1 cellular context compared by ENCODE assay signal in the genomic region with DNA sequence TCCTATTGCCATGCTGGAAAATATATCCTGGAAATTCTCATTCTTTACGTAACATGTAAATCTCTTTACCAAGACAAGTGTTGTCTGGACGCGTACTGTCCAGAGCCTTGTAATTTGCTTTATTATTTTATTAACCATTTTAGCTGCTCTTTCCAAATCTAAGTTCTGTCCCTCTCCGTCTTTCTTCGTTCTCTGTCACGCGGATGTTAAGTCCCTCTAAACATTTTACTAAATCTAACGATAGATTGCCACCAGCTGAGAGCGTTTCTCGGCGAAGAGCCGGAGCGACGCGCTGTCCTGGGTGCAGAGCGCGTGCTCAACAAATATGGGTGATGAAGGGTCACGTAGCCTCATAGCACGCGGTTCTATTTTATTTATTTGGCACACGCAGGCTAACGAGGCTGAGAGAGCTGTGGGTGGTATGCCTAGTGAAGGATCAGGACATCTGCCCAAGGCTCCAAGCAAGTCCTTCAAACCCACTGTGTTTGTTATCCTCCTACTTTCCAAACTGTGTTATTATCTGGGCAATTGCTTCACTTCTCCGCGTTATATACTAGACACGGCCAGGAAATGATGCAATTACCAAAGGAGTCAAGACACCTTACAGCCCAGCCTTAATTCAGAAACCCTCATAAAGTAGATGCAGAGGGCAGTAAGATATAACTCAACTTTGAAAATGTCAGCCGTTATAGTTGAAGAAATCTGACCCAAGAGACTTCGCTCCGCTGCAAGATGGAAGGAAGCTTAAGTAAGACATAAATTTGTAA.
TF ChIP-seq lines count a peak whose summit lies in the region.

No MANE protein-coding gene starts in this region.

TF ChIP-seq in HepG2, 621 proteins besides CTCF, POLR2A, EP300 and RAD21 (continued from another document and continues in another):
- TF ChIP-seq, protein P1, sequence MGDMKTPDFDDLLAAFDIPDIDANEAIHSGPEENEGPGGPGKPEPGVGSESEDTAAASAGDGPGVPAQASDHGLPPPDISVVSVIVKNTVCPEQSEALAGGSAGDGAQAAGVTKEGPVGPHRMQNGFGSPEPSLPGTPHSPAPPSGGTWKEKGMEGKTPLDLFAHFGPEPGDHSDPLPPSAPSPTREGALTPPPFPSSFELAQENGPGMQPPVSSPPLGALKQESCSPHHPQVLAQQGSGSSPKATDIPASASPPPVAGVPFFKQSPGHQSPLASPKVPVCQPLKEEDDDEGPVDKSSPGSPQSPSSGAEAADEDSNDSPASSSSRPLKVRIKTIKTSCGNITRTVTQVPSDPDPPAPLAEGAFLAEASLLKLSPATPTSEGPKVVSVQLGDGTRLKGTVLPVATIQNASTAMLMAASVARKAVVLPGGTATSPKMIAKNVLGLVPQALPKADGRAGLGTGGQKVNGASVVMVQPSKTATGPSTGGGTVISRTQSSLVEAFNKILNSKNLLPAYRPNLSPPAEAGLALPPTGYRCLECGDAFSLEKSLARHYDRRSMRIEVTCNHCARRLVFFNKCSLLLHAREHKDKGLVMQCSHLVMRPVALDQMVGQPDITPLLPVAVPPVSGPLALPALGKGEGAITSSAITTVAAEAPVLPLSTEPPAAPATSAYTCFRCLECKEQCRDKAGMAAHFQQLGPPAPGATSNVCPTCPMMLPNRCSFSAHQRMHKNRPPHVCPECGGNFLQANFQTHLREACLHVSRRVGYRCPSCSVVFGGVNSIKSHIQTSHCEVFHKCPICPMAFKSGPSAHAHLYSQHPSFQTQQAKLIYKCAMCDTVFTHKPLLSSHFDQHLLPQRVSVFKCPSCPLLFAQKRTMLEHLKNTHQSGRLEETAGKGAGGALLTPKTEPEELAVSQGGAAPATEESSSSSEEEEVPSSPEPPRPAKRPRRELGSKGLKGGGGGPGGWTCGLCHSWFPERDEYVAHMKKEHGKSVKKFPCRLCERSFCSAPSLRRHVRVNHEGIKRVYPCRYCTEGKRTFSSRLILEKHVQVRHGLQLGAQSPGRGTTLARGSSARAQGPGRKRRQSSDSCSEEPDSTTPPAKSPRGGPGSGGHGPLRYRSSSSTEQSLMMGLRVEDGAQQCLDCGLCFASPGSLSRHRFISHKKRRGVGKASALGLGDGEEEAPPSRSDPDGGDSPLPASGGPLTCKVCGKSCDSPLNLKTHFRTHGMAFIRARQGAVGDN (CRISPR knock-in tag; IDR thresholded peaks at IDR 0.05) = peak; percentile 96
- TF ChIP-seq SOX13 (IDR thresholded peaks at IDR 0.05) = no peak
- 0 out of 4 replicates have a peak, but pooled peaks of 1 of the 2 experiments have one; percentile 20 for TF ChIP-seq SOX13 (CRISPR knock-in tag; conservative IDR thresholded peaks at IDR 0.05 in 1 of 2, IDR thresholded peaks at IDR 0.05 in 1 of 2)
- TF ChIP-seq SNAI1 (CRISPR knock-in tag; IDR thresholded peaks at IDR 0.05; ENCODE audit: borderline replicate concordance) = peak; percentile 64; the same call in 1 of the 2 replicates
- no peak for TF ChIP-seq HNF4G (IDR thresholded peaks at IDR 0.05; ENCODE audit: borderline replicate concordance, low read depth, low read length)
- TF ChIP-seq HNF4G (CRISPR knock-in tag; IDR thresholded peaks at IDR 0.05; ENCODE audit: borderline replicate concordance, low read depth) = no peak
- TF ChIP-seq ZFX (CRISPR knock-in tag; IDR thresholded peaks at IDR 0.05; ENCODE audit: low read depth) = peak; percentile 59; the same call in 1 of the 2 replicates
- TF ChIP-seq SRY (CRISPR knock-in tag; IDR thresholded peaks at IDR 0.05) = peak; percentile 88; the same call in 1 of the 2 replicates
- no peak for TF ChIP-seq ZNF570 (CRISPR knock-in tag; IDR thresholded peaks at IDR 0.05; ENCODE audit: borderline replicate concordance)
- TF ChIP-seq ZFP41 (CRISPR knock-in tag; IDR thresholded peaks at IDR 0.05; ENCODE audit: borderline replicate concordance) = 0 out of 2 replicates have a peak, but pooled peaks have one; percentile 18
- TF ChIP-seq FOXO4 (CRISPR knock-in tag; conservative IDR thresholded peaks at IDR 0.05) = peak; percentile 95; the same call in 1 of the 2 replicates
- 0 out of 2 replicates have a peak, but pooled peaks have one; percentile 13 for TF ChIP-seq ZBTB33 (CRISPR knock-in tag; IDR thresholded peaks at IDR 0.05)
- TF ChIP-seq, protein P2, sequence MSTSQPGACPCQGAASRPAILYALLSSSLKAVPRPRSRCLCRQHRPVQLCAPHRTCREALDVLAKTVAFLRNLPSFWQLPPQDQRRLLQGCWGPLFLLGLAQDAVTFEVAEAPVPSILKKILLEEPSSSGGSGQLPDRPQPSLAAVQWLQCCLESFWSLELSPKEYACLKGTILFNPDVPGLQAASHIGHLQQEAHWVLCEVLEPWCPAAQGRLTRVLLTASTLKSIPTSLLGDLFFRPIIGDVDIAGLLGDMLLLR (CRISPR knock-in tag; IDR thresholded peaks at IDR 0.05) = peak; percentile 76; the same call in 1 of the 2 replicates
- 0 out of 2 replicates have a peak, but pooled peaks have one; percentile 83 for TF ChIP-seq ARID2 (CRISPR knock-in tag; IDR thresholded peaks at IDR 0.05; ENCODE audit: borderline replicate concordance)
- no peak for TF ChIP-seq ZNF557 (CRISPR knock-in tag; IDR thresholded peaks at IDR 0.05)
- TF ChIP-seq, protein P3, sequence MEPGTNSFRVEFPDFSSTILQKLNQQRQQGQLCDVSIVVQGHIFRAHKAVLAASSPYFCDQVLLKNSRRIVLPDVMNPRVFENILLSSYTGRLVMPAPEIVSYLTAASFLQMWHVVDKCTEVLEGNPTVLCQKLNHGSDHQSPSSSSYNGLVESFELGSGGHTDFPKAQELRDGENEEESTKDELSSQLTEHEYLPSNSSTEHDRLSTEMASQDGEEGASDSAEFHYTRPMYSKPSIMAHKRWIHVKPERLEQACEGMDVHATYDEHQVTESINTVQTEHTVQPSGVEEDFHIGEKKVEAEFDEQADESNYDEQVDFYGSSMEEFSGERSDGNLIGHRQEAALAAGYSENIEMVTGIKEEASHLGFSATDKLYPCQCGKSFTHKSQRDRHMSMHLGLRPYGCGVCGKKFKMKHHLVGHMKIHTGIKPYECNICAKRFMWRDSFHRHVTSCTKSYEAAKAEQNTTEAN (CRISPR knock-in tag; conservative IDR thresholded peaks at IDR 0.05) = peak; percentile 32; the same call in 1 of the 2 replicates
- TF ChIP-seq ZNF232 (CRISPR knock-in tag; IDR thresholded peaks at IDR 0.05; ENCODE audit: borderline replicate concordance) = peak; percentile 83; the same call in 1 of the 2 replicates
- TF ChIP-seq ZNF451 (CRISPR knock-in tag; IDR thresholded peaks at IDR 0.05) = peak; percentile 75; the same call in 1 of the 2 replicates
- TF ChIP-seq NR2F6 (IDR thresholded peaks at IDR 0.05) = no peak
- no peak; the same call in 1 of the 2 replicates for TF ChIP-seq NR2F6 (CRISPR knock-in tag; IDR thresholded peaks at IDR 0.05)
- TF ChIP-seq MED8 (CRISPR knock-in tag; IDR thresholded peaks at IDR 0.05; ENCODE audit: insufficient replicate concordance) = no peak
- TF ChIP-seq HDAC2 (CRISPR knock-in tag; IDR thresholded peaks at IDR 0.05) = 0 out of 2 replicates have a peak, but pooled peaks have one; percentile 44
- 0 out of 2 replicates have a peak, but pooled peaks have one; percentile 1 for TF ChIP-seq HOMEZ (CRISPR knock-in tag; IDR thresholded peaks at IDR 0.05; ENCODE audit: low read depth)
- no peak for TF ChIP-seq PHF5A (CRISPR knock-in tag; IDR thresholded peaks at IDR 0.05; ENCODE audit: low read depth, unreplicated experiment)
- peak; percentile 42; the same call in 1 of the 2 replicates for TF ChIP-seq RXRB (CRISPR knock-in tag; IDR thresholded peaks at IDR 0.05; ENCODE audit: borderline replicate concordance)
- peak; percentile 73 for TF ChIP-seq SALL1 (CRISPR knock-in tag; IDR thresholded peaks at IDR 0.05)
- peak; percentile 19; the same call in 1 of the 2 replicates for TF ChIP-seq MBD4 (IDR thresholded peaks at IDR 0.05; ENCODE audit: borderline replicate concordance, low read length)
- TF ChIP-seq ZNF24 (IDR thresholded peaks at IDR 0.05) = no peak
- TF ChIP-seq, protein P4, sequence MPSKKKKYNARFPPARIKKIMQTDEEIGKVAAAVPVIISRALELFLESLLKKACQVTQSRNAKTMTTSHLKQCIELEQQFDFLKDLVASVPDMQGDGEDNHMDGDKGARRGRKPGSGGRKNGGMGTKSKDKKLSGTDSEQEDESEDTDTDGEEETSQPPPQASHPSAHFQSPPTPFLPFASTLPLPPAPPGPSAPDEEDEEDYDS (CRISPR knock-in tag; IDR thresholded peaks at IDR 0.05) = peak; percentile 68; the same call in 1 of the 2 replicates
- 0 out of 2 replicates have a peak, but pooled peaks have one; percentile 24 for TF ChIP-seq PRDM15 (CRISPR knock-in tag; IDR thresholded peaks at IDR 0.05)
- TF ChIP-seq PTBP1 (IDR thresholded peaks at IDR 0.05; ENCODE audit: low read depth, low read length, poor library complexity, severe bottlenecking) = no peak
- TF ChIP-seq YEATS4 (CRISPR knock-in tag; IDR thresholded peaks at IDR 0.05; ENCODE audit: borderline replicate concordance) = peak; percentile 96
- TF ChIP-seq AGO1 (IDR thresholded peaks at IDR 0.05; ENCODE audit: low read depth, low read length, poor library complexity, severe bottlenecking) = no peak
- peak; percentile 79; the same call in 1 of the 2 replicates for TF ChIP-seq SIN3A (IDR thresholded peaks at IDR 0.05; ENCODE audit: borderline replicate concordance, low read depth, low read length)
- TF ChIP-seq MYC (CRISPR knock-in tag; IDR thresholded peaks at IDR 0.05; ENCODE audit: borderline replicate concordance) = peak; percentile 99
- TF ChIP-seq ZSCAN9 (CRISPR knock-in tag; IDR thresholded peaks at IDR 0.05; ENCODE audit: borderline replicate concordance) = peak; percentile 18; the same call in 1 of the 2 replicates
- TF ChIP-seq ZNF616 (CRISPR knock-in tag; IDR thresholded peaks at IDR 0.05; ENCODE audit: low read depth) = peak; percentile 85; the same call in 1 of the 2 replicates
- peak; percentile 78; the same call in 1 of the 2 replicates for TF ChIP-seq ZNF747 (CRISPR knock-in tag; IDR thresholded peaks at IDR 0.05; ENCODE audit: borderline replicate concordance)
- peak; percentile 87 for TF ChIP-seq ELF4 (CRISPR knock-in tag; IDR thresholded peaks at IDR 0.05; ENCODE audit: borderline replicate concordance)
- TF ChIP-seq TBX2 (CRISPR knock-in tag; IDR thresholded peaks at IDR 0.05; ENCODE audit: borderline replicate concordance) = peak; percentile 83
- peak; percentile 46; the same call in 1 of the 2 replicates for TF ChIP-seq ZNF543 (CRISPR knock-in tag; IDR thresholded peaks at IDR 0.05)
- TF ChIP-seq SMYD3 (CRISPR knock-in tag; IDR thresholded peaks at IDR 0.05) = peak; percentile 80; the same call in 1 of the 2 replicates
